Comparison of ENCODE assay signal across 7 cellular contexts in genomic region chr3:139427283-139428060, GRCh38. TPM values are rescaled to one million over a fixed set of nuclear protein-coding genes. Genes with fewer than 3 reads are reported as not detected.
DNase-seq lines count a peak whose midpoint lies in the region; ATAC-seq, FAIRE-seq and TF ChIP-seq lines count a peak whose summit lies in the region.

No MANE protein-coding gene starts in this region.

- H3K4me1 ChIP-seq in GM23248 (ENCODE audit: insufficient read depth): no peaks in the 10 kb centered on the region
- no peaks in the 10 kb centered on the region for H3K4me1 ChIP-seq in Loucy (ENCODE audit: insufficient read depth, low read length, poor library complexity, severe bottlenecking)
- no peaks in the 10 kb centered on the region for H3K4me1 ChIP-seq in HepG2 (ENCODE audit: insufficient read depth, low read length)

- WGBS in GM23248 (ENCODE audit: low coverage in 1 of 2, low lambda C conversion rate in 2 of 2, missing lambda C conversion rate in 2 of 2), 2 experiments: 45 to 50% methylated on average over 7 of the region's 7 CpGs
- WGBS in HepG2 (ENCODE audit: low lambda C conversion rate): 45% methylated on average over 7 of the region's 7 CpGs

- H3K4me2 ChIP-seq in GM23248 (ENCODE audit: unreplicated experiment) (no peak overlapping the region), Loucy (ENCODE audit: low read depth, low read length, poor library complexity, severe bottlenecking) (no peak overlapping the region), HepG2 (ENCODE audit: low read depth, low read length) (no peak overlapping the region)

- no peak overlapping the region for H2AFZ ChIP-seq in GM23248
- H2AFZ ChIP-seq in Loucy (ENCODE audit: low read length): no peak overlapping the region
- H2AFZ ChIP-seq in HepG2 (ENCODE audit: low read length): no peak overlapping the region

- ATAC-seq in HepG2: peak; percentile 88

- H3K27ac ChIP-seq in GM23248: no peak overlapping the region
- H3K27ac ChIP-seq in HepG2 (ENCODE audit: extremely low read length, insufficient read depth, low read length): no peak overlapping the region

- DNase-seq in GM06990 (ENCODE audit: extremely low read depth, insufficient read length) (peak; percentile 8), GM23248 (peak; percentile 87), OCI-M2 (lab: John Stamatoyannopoulos, UW; ENCODE audit: unreplicated experiment) (peak; percentile 5), choroid plexus epithelial cell (ENCODE audit: low read depth) (peak; percentile 91), HepG2 (ENCODE audit: low spot score) (peak; percentile 74), urothelium cell line (ENCODE audit: low spot score) (peak; percentile 48)

- peak; percentile 85 for FAIRE-seq in HepG2 (lab: Jason Lieb, UNC)
- FAIRE-seq in urothelium cell line (lab: Jason Lieb, UNC): no peak

- in situ Hi-C loops in GM23248 (cut with MboI): loop anchor here (25.0 kb wide), 1 partner anchor 1435 kb away; no protein-coding TSS in a partner anchor
- in situ Hi-C loops in HepG2 (cut with HindIII; ENCODE audit: extremely low pct_ligation_motif_present, low pct_unique_long_range_greater_than_20kb): loop anchor here (5.0 kb wide), 1 partner anchor 135 kb away; no protein-coding TSS in a partner anchor

- no peak overlapping the region for H3K4me3 ChIP-seq in GM06990 (replicated peaks; ENCODE audit: low read depth, low read length)
- no peak overlapping the region for H3K4me3 ChIP-seq in GM23248
- H3K4me3 ChIP-seq in Loucy (ENCODE audit: low read length, poor library complexity, severe bottlenecking): no peak overlapping the region
- H3K4me3 ChIP-seq in choroid plexus epithelial cell (ENCODE audit: low read depth, low read length): no peak overlapping the region
- H3K4me3 ChIP-seq in HepG2 (replicated peaks in 1 of 3; ENCODE audit: insufficient read depth in 1 of 3, low read depth in 2 of 3, low read length in 3 of 3): no peak overlapping the region

- BruUV-seq in HepG2 (replicated peaks; lab: Mats Ljungman, UMichigan): no TSS peak

- TF ChIP-seq EP300 in HepG2 (IDR thresholded peaks at IDR 0.05; ENCODE audit: low read depth in 2 of 2, low read length in 2 of 2) (no peak), HepG2 (CRISPR knock-in tag; IDR thresholded peaks at IDR 0.05; ENCODE audit: borderline replicate concordance) (no peak)

- peak; percentile 62; the same call in 1 of the 2 replicates for TF ChIP-seq RAD21 in HepG2 (CRISPR knock-in tag; IDR thresholded peaks at IDR 0.05)

- intact Hi-C loops in HepG2 (cut with micrococcal nuclease; ENCODE audit: unreplicated experiment): loop anchor here (1.0 to 5.0 kb wide), 4 partner anchors 80 to 202 kb away; no protein-coding TSS in a partner anchor

- POLR2A ChIA-PET in HepG2 (lab: Yijun Ruan, JAX): no interaction called here

- TF ChIP-seq CTCF in GM06990 (IDR thresholded peaks at IDR 0.05; ENCODE audit: insufficient read depth, low read length, poor library complexity, severe bottlenecking) (peak; percentile 74), Loucy (conservative IDR thresholded peaks at IDR 0.05; ENCODE audit: low read length) (peak; percentile 89), choroid plexus epithelial cell (conservative IDR thresholded peaks at IDR 0.05; ENCODE audit: low read depth, low read length) (peak; percentile 80), HepG2 (CRISPR knock-in tag; IDR thresholded peaks at IDR 0.05) (peak; percentile 84)

- H4K20me1 ChIP-seq in GM23248 (ENCODE audit: insufficient read depth) (no peaks in the 10 kb centered on the region), Loucy (ENCODE audit: insufficient read depth, low read length, poor library complexity, severe bottlenecking) (no peaks in the 10 kb centered on the region), HepG2 (ENCODE audit: insufficient read depth, low read length) (no peaks in the 10 kb centered on the region)

- H3K9me3 ChIP-seq in GM23248 (ENCODE audit: low read depth): no peaks in the 10 kb centered on the region
- H3K9me3 ChIP-seq in Loucy (ENCODE audit: insufficient read depth, low read depth, low read length): no peaks in the 10 kb centered on the region
- H3K9me3 ChIP-seq in HepG2 (ENCODE audit: low read length): no peaks in the 10 kb centered on the region

- H3K9ac ChIP-seq in GM23248 (no peak overlapping the region), Loucy (ENCODE audit: low read depth, low read length, poor library complexity, severe bottlenecking) (no peak overlapping the region), HepG2 (ENCODE audit: insufficient read depth, low read depth, low read length) (no peak overlapping the region)

- CTCF ChIA-PET in HepG2 (lab: Yijun Ruan, JAX; ENCODE audit: low intra/inter-chr PET ratio, low total read pairs): interaction anchor here (0.7 to 3.0 kb wide), 5 partner anchors 92 to 202 kb away, joined by 3 to 33 read pairs (median 3); no protein-coding TSS in a partner anchor

- H3K27me3 ChIP-seq in GM06990 (replicated peaks; ENCODE audit: control insufficient read depth, insufficient read depth, low read length) (no peaks in the 10 kb centered on the region), GM23248 (replicated peaks; ENCODE audit: insufficient read depth) (no peaks in the 10 kb centered on the region), Loucy (ENCODE audit: insufficient read depth, low read length, poor library complexity, severe bottlenecking) (no peaks in the 10 kb centered on the region), HepG2 (ENCODE audit: control insufficient read depth in 1 of 2, insufficient read depth in 2 of 2, low read length in 2 of 2) (no peaks in the 10 kb centered on the region)

- H3K36me3 ChIP-seq in GM06990 (ENCODE audit: control insufficient read depth, insufficient read depth, low read length) (peaks cover 5% of the 10 kb centered on the region), GM23248 (ENCODE audit: low read depth) (no peaks in the 10 kb centered on the region), Loucy (ENCODE audit: insufficient read depth, low read length) (no peaks in the 10 kb centered on the region), HepG2 (replicated peaks in 1 of 2; ENCODE audit: control insufficient read depth in 1 of 2, insufficient read depth in 2 of 2, low read length in 2 of 2) (no peaks in the 10 kb centered on the region)

- no peaks in the 10 kb centered on the region for H3K9me2 ChIP-seq in GM23248 (ENCODE audit: insufficient read depth)
- H3K9me2 ChIP-seq in Loucy (replicated peaks; ENCODE audit: low read depth, low read length): no peaks in the 10 kb centered on the region

- no peak for TF ChIP-seq POLR2A in HepG2 (IDR thresholded peaks at IDR 0.05; ENCODE audit: insufficient read depth in 1 of 2, low read depth in 2 of 2, low read length in 2 of 2)

- H3F3A ChIP-seq in GM23248 (ENCODE audit: insufficient read depth): no peaks in the 10 kb centered on the region
- H3F3A ChIP-seq in Loucy (ENCODE audit: low read depth): no peaks in the 10 kb centered on the region

- H3K79me2 ChIP-seq in GM23248 (ENCODE audit: insufficient read depth) (no peaks in the 10 kb centered on the region), Loucy (ENCODE audit: insufficient read depth, low read length) (no peaks in the 10 kb centered on the region), HepG2 (ENCODE audit: insufficient read depth, low read length) (no peaks in the 10 kb centered on the region)

RNA-seq across cellular contexts. Expression of gene COPB2, which starts 38.0 kb away (rescaled TPM):
- total RNA-seq in GM23248 (2014; rRNA removed; shearing (Covaris generic)): 181 and 197 TPM in 2 replicates
- polyA plus RNA-seq in GM23248 (2016; fragmentation: Nextera tagmentation; extraction: Ambion mirVana) (198 and 203 TPM in 2 replicates), HepG2 (2011; rRNA removed) (69.8 and 83.3 TPM in 2 replicates)
- total RNA-seq in HepG2 (2016; rRNA removed; fragmentation: Illumina TruSeq; extraction: Trizol): 217 and 344 TPM in 2 replicates
- 22.5 and 24.4 TPM in 2 replicates for total RNA-seq in HepG2 (2016; cell fraction: cytosol; rRNA removed; fragmentation: Illumina TruSeq; extraction: Trizol; ENCODE audit: low read depth)
- 219 and 334 TPM in 2 replicates for total RNA-seq in HepG2 (2016; cell fraction: insoluble cytoplasmic fraction; rRNA removed; fragmentation: Illumina TruSeq; extraction: Trizol)
- 46.5 and 54.3 TPM in 2 replicates for total RNA-seq in HepG2 (2016; cell fraction: membrane; rRNA removed; fragmentation: Illumina TruSeq; extraction: Trizol)
- 136 and 143 TPM in 2 replicates for total RNA-seq in HepG2 (2016; cell fraction: nucleus; rRNA removed; fragmentation: Illumina TruSeq; extraction: Trizol)
- 43.9 and 56.1 TPM in 2 replicates for polyA plus RNA-seq in HepG2 (2011; cell fraction: cytosol; rRNA removed)
- polyA plus RNA-seq in HepG2 (2011; cell fraction: nucleus; rRNA removed): 68.8 and 75.9 TPM in 2 replicates
- 73.1 and 86.5 TPM in 2 replicates for polyA plus RNA-seq in HepG2 (2012)
- polyA plus RNA-seq in HepG2 (2016; cell fraction: cytosol; fragmentation: Illumina TruSeq; extraction: Trizol; ENCODE audit: low read depth): 7.4 and 8.5 TPM in 2 replicates
- 223 and 229 TPM in 2 replicates for polyA plus RNA-seq in HepG2 (2016; cell fraction: insoluble cytoplasmic fraction; fragmentation: Illumina TruSeq; extraction: Trizol; ENCODE audit: low read depth)
- polyA plus RNA-seq in HepG2 (2016; cell fraction: membrane; fragmentation: Illumina TruSeq; extraction: Trizol; ENCODE audit: low read depth): 17.5 and 20.2 TPM in 2 replicates
- 104 and 124 TPM in 2 replicates for polyA plus RNA-seq in HepG2 (2016; cell fraction: nucleus; fragmentation: Illumina TruSeq; extraction: Trizol; ENCODE audit: insufficient read depth, low read depth)
- polyA minus RNA-seq in HepG2 (2011; rRNA and poly(A)+ RNA removed; ENCODE audit: low replicate concordance): 88.1 and 105 TPM in 2 replicates
- 81.4 and 88.0 TPM in 2 replicates for polyA minus RNA-seq in HepG2 (2011; cell fraction: cytosol; rRNA and poly(A)+ RNA removed)
- 208 and 229 TPM in 2 replicates for polyA minus RNA-seq in HepG2 (2011; cell fraction: nucleus; rRNA and poly(A)+ RNA removed)

RNA-seq across cellular contexts. Expression of gene RBP2, which starts 48.8 kb away (rescaled TPM):
- not detected in 2 replicates for total RNA-seq in GM23248 (2014; rRNA removed; shearing (Covaris generic))
- polyA plus RNA-seq in GM23248 (2016; fragmentation: Nextera tagmentation; extraction: Ambion mirVana) (not detected in 2 replicates), HepG2 (2011; rRNA removed) (0.17 TPM in 1 of 2 replicates, not detected in the other)
- total RNA-seq in HepG2 (2016; rRNA removed; fragmentation: Illumina TruSeq; extraction: Trizol): 2.5 TPM in 2 replicates
- total RNA-seq in HepG2 (2016; cell fraction: cytosol; rRNA removed; fragmentation: Illumina TruSeq; extraction: Trizol; ENCODE audit: low read depth): 1.1 and 1.7 TPM in 2 replicates
- total RNA-seq in HepG2 (2016; cell fraction: insoluble cytoplasmic fraction; rRNA removed; fragmentation: Illumina TruSeq; extraction: Trizol): 1.5 and 3.8 TPM in 2 replicates
- total RNA-seq in HepG2 (2016; cell fraction: membrane; rRNA removed; fragmentation: Illumina TruSeq; extraction: Trizol): 1.3 and 1.7 TPM in 2 replicates
- 1.4 and 1.9 TPM in 2 replicates for total RNA-seq in HepG2 (2016; cell fraction: nucleus; rRNA removed; fragmentation: Illumina TruSeq; extraction: Trizol)
- 0.21 and 0.88 TPM in 2 replicates for polyA plus RNA-seq in HepG2 (2011; cell fraction: cytosol; rRNA removed)
- not detected in 2 replicates for polyA plus RNA-seq in HepG2 (2011; cell fraction: nucleus; rRNA removed)
- 0.53 and 1.5 TPM in 2 replicates for polyA plus RNA-seq in HepG2 (2012)
- 1.5 and 2.0 TPM in 2 replicates for polyA plus RNA-seq in HepG2 (2016; cell fraction: cytosol; fragmentation: Illumina TruSeq; extraction: Trizol; ENCODE audit: low read depth)
- polyA plus RNA-seq in HepG2 (2016; cell fraction: insoluble cytoplasmic fraction; fragmentation: Illumina TruSeq; extraction: Trizol; ENCODE audit: low read depth): 4.0 and 5.3 TPM in 2 replicates
- polyA plus RNA-seq in HepG2 (2016; cell fraction: membrane; fragmentation: Illumina TruSeq; extraction: Trizol; ENCODE audit: low read depth): 1.2 and 3.3 TPM in 2 replicates
- polyA plus RNA-seq in HepG2 (2016; cell fraction: nucleus; fragmentation: Illumina TruSeq; extraction: Trizol; ENCODE audit: insufficient read depth, low read depth): 1.2 and 2.1 TPM in 2 replicates
- polyA minus RNA-seq in HepG2 (2011; rRNA and poly(A)+ RNA removed; ENCODE audit: low replicate concordance): not detected in 2 replicates
- not detected in 2 replicates for polyA minus RNA-seq in HepG2 (2011; cell fraction: cytosol; rRNA and poly(A)+ RNA removed)
- not detected in 2 replicates for polyA minus RNA-seq in HepG2 (2011; cell fraction: nucleus; rRNA and poly(A)+ RNA removed)

Comparison
In these comparisons a context has a peak if more than half of its experiments do, and no peak if none do; other contexts are left out.
1. DNase-seq: peak in every context shown above with its lines; median percentile 91 in choroid plexus epithelial cell; 87 in GM23248; 74 in HepG2; 48 in urothelium cell line; 8 in GM06990; 5 in OCI-M2.